In the genomic region with DNA sequence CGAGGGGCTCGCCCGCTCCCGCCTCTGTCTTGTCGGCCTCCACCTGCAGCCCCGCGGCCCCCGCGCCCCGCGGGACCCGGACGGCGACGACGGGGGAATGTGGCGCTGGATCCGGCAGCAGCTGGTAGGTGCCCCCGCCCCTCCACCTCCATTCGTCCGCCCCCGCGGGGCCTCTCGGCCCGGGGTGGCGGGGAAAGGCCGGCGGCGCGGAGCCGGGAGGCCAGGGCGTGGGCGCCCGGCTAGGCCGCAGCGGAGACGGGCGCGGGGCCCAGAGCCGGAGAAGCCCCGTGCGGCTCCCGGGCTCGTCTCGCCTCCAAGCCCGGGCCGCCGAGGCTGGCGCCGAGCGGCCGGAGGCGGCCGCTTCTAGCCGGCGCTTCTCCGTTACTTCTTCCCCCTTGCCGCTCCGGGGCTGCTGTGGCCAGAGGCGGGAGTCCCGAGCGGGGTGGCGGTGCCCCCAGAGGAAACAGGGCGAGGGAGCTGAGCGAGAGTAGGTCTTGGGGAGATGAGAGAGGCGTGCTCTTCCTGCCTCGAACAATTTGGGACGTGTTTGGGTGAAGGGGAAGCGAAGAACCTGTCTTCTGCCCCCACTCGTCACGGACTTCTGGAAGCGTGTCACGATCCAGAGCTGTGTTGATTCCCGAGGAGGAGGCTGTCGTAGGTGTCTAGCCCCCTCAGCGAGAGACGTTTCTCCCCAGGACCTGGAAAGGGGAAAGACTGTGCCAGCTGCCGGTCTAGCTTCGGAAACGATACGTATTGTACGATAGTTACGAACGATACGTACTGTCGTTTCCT, we compare ENCODE assay signal across 8 cellular contexts. TPM values are rescaled to one million over a fixed set of nuclear protein-coding genes. Genes with fewer than 3 reads are reported as not detected.
DNase-seq lines count a peak whose midpoint lies in the region; ATAC-seq and TF ChIP-seq lines count a peak whose summit lies in the region.

No MANE protein-coding gene starts in this region.

- ATAC-seq in GM19452 (IDR thresholded peaks at IDR 0.05; ENCODE audit: unreplicated experiment) (peak; percentile 37), HG03521 (IDR thresholded peaks at IDR 0.05; ENCODE audit: unreplicated experiment) (peak; percentile 33)

- intact Hi-C loops in cardiac septum (cut with DNase I): loop anchor here (5.0 kb wide), 1 partner anchor 82 kb away; no protein-coding TSS in a partner anchor
- intact Hi-C loops in posterior cingulate gyrus (cut with DNase I): loop anchor here (2.0 to 5.0 kb wide), 2 partner anchors 187 to 303 kb away; partner anchors contain the start of genes DCUN1D1 and MCCC1
- intact Hi-C loops in uterus (cut with DNase I; ENCODE audit: low total_unique reads): no loop called here

- peaks cover 29% of the 10 kb centered on the region for H3K36me3 Mint-ChIP-seq in activated naive CD8-positive, alpha-beta T cell treated with anti-CD3 and anti-CD28 coated beads for 36 hours

- H3K27ac ChIP-seq in SJSA1 (peak overlapping the region; percentile 78), uterus (peak overlapping the region; percentile 90 to 91)

- H3K27me3 ChIP-seq in SJSA1 (replicated peaks) (peaks cover 8% of the 10 kb centered on the region; the same call in 1 of the 2 replicates), uterus (no peaks in the 10 kb centered on the region)

- H3K4me1 ChIP-seq in SJSA1 (replicated peaks) (peaks cover 11% of the 10 kb centered on the region), uterus (no peaks in the 10 kb centered on the region)

- DNase-seq in COLO668 (lab: John Stamatoyannopoulos, UW; ENCODE audit: unreplicated experiment) (peak; percentile 62), SJSA1 (ENCODE audit: low read depth in 1 of 2, low spot score in 2 of 2) (peak; percentile 49 to 58), cardiac septum (ENCODE audit: low spot score) (peak; percentile 79), posterior cingulate gyrus (peak in 7 of 10 donors; percentile 13 to 85 (median 37)), uterus (peak; percentile 31 to 34)
- peak; percentile 70 for DNase-seq in activated naive CD8-positive, alpha-beta T cell treated with anti-CD3 and anti-CD28 coated beads for 36 hours

- H3K4me3 ChIP-seq in SJSA1: peak overlapping the region; percentile 99
- H3K4me3 ChIP-seq in uterus: peak overlapping the region; percentile 63 to 96

- no peaks in the 10 kb centered on the region for H3K9me3 Mint-ChIP-seq in activated naive CD8-positive, alpha-beta T cell treated with anti-CD3 and anti-CD28 coated beads for 36 hours

- peaks cover 34% of the 10 kb centered on the region for H3K4me1 Mint-ChIP-seq in activated naive CD8-positive, alpha-beta T cell treated with anti-CD3 and anti-CD28 coated beads for 36 hours

- TF ChIP-seq POLR2A in uterus (IDR thresholded peaks at IDR 0.05): no peak

- H3K4me3 Mint-ChIP-seq in activated naive CD8-positive, alpha-beta T cell treated with anti-CD3 and anti-CD28 coated beads for 36 hours: peak overlapping the region; percentile 93

- peak overlapping the region; percentile 94 for H3K27ac Mint-ChIP-seq in activated naive CD8-positive, alpha-beta T cell treated with anti-CD3 and anti-CD28 coated beads for 36 hours

- H3K36me3 ChIP-seq in SJSA1: peaks cover 9% of the 10 kb centered on the region
- no peaks in the 10 kb centered on the region for H3K36me3 ChIP-seq in uterus

- H3K9me3 ChIP-seq in SJSA1 (replicated peaks): peaks cover 4% of the 10 kb centered on the region; the same call in 1 of the 2 replicates
- H3K9me3 ChIP-seq in uterus: no peaks in the 10 kb centered on the region

- TF ChIP-seq CTCF in uterus (IDR thresholded peaks at IDR 0.05): peak in 1 of 4 experiments; percentile 1

- no peaks in the 10 kb centered on the region for H3K27me3 Mint-ChIP-seq in activated naive CD8-positive, alpha-beta T cell treated with anti-CD3 and anti-CD28 coated beads for 36 hours

RNA-seq across cellular contexts. Expression of gene ATP11B, which starts 0.6 kb away (rescaled TPM):
- total RNA-seq in SJSA1 (2014; rRNA removed; shearing (Covaris generic)): 36.7 and 50.8 TPM in 2 replicates
- 10 to 100 TPM; 83.3 to 85.0 TPM for total RNA-seq in activated naive CD8-positive, alpha-beta T cell treated with anti-CD3 and anti-CD28 coated beads for 36 hours
- total RNA-seq in cardiac septum (40.6 TPM), uterus (100 to 1,000 TPM in 2 of 4 donors, 10 to 100 TPM in 2; 53.5 to 136 (median 95.1) TPM)

Comparison
In these comparisons a context has a peak if more than half of its experiments do, and no peak if none do; other contexts are left out.
1. Peak in every context shown above with its lines: DNase-seq, ATAC-seq, H3K4me3 ChIP-seq and H3K27ac ChIP-seq.